11 cellular contexts compared by ENCODE assay signal in the genomic region with DNA sequence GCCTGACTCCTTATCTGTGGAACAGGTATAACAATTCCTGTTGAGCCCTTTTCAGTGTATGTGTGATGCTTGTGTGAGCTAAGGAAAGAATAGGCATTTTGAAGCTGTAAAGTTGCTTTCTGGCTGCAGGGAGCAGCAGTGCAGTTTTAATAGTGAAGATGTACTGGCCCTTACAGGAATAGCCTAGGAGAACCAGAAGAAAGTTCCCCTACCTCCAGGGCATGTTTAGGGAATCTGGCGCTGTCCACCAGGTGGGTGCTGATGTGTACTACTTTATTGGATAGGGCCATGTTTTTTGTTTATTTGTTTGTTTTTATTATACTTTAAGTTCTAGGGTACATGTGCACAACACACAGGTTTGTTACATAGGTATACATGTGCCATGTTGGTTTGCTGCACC. TPM values are rescaled to one million over a fixed set of nuclear protein-coding genes. Genes with fewer than 3 reads are reported as not detected.
DNase-seq lines count a peak whose midpoint lies in the region; ATAC-seq and TF ChIP-seq lines count a peak whose summit lies in the region.
"Had no signal": no experiment of that assay in that cellular context is flagged by ENCODE, and none has a peak within 500 bp of the region (broad histone marks: within the 10 kb centered on the region; RNA-seq: fewer than 3 reads in every experiment).

No MANE protein-coding gene starts in this region.

- H4K20me1 ChIP-seq in H9 (ENCODE audit: control insufficient read depth, insufficient read depth, insufficient read length), result no peaks in the 10 kb centered on the region

- TF ChIP-seq CTCF in H9 (conservative IDR thresholded peaks at IDR 0.05), result peak; percentile 32; the same call in 2 of the 3 replicates
- TF ChIP-seq CTCF in WTC11 (IDR thresholded peaks at IDR 0.05), result no peak
- no peak for TF ChIP-seq CTCF in progenitor cell of endocrine pancreas (IDR thresholded peaks at IDR 0.05; ENCODE audit: unreplicated experiment)

- H2BK12ac ChIP-seq in H9 (ENCODE audit: insufficient read length, low read depth, low read length), result no peak overlapping the region

- H3K4me3 Mint-ChIP-seq in H9 (no peak overlapping the region), WTC11 (no peak overlapping the region), progenitor cell of endocrine pancreas (ENCODE audit: low read depth) (no peak overlapping the region)

- H3T11ph ChIP-seq in H9 (ENCODE audit: low read length), result no peak overlapping the region

- POLR2A ChIA-PET in WTC11 (lab: Charles Lee), result no interaction called here

- no CpG with 5 or more reads among the region's 1 CpG for WGBS in H9 (ENCODE audit: extremely low coverage, insufficient read length, low lambda C conversion rate)

- no peaks in the 10 kb centered on the region for H3K79me1 ChIP-seq in H9 (ENCODE audit: insufficient read depth, low read depth, low read length, poor library complexity, severe bottlenecking)

- H3K23ac ChIP-seq in H9 (ENCODE audit: insufficient read length, low read depth, low read length), result no peak overlapping the region

- no peaks in the 10 kb centered on the region for H3K79me2 ChIP-seq in H9 (ENCODE audit: insufficient read depth, low read length)

- H2BK15ac ChIP-seq in H9 (ENCODE audit: low read depth, low read length), result no peak overlapping the region

- H3K27ac Mint-ChIP-seq in H9, result no peak overlapping the region
- H3K27ac Mint-ChIP-seq in WTC11, result no peak overlapping the region
- no peak overlapping the region for H3K27ac Mint-ChIP-seq in progenitor cell of endocrine pancreas

- H3K4me1 Mint-ChIP-seq in H9, result peaks cover 12% of the 10 kb centered on the region in 2 experiments
- H3K4me1 Mint-ChIP-seq in WTC11, result peaks cover 14% of the 10 kb centered on the region
- no peaks in the 10 kb centered on the region for H3K4me1 Mint-ChIP-seq in progenitor cell of endocrine pancreas (ENCODE audit: low read depth)

- H2BK20ac ChIP-seq in H9 (ENCODE audit: low read depth, low read length, poor library complexity, severe bottlenecking), result no peak overlapping the region

- no peak overlapping the region for H3K56ac ChIP-seq in H9 (ENCODE audit: insufficient read length, low read depth, low read length)

- no peak overlapping the region for H4K91ac ChIP-seq in H9 (ENCODE audit: insufficient read length, low read depth, low read length)

- no peaks in the 10 kb centered on the region for H3K9me3 Mint-ChIP-seq in H9
- H3K9me3 Mint-ChIP-seq in WTC11, result no peaks in the 10 kb centered on the region
- H3K9me3 Mint-ChIP-seq in progenitor cell of endocrine pancreas (ENCODE audit: low read depth), result no peaks in the 10 kb centered on the region

- H2BK5ac ChIP-seq in H9 (ENCODE audit: insufficient read length, low read length), result no peak overlapping the region

- H4K8ac ChIP-seq in H9 (replicated peaks; ENCODE audit: insufficient read length, low read depth, low read length), result no peak overlapping the region

- no peak overlapping the region for H3K4me2 ChIP-seq in H9 (ENCODE audit: insufficient read depth, insufficient read length, low read length)
- H3K4me2 ChIP-seq: PC-9 had no signal

- no peak overlapping the region for H2AK5ac ChIP-seq in H9 (ENCODE audit: insufficient read length, low read length)

- H4K5ac ChIP-seq in H9 (ENCODE audit: insufficient read length, low read depth, low read length), result no peak overlapping the region

- no peaks in the 10 kb centered on the region for H3K27me3 ChIP-seq in H9 (ENCODE audit: insufficient read depth, low read length)

- DNase-seq in ACHN (peak; percentile 39), H9 (no peak), WTC11 (ENCODE audit: low spot score) (peak; percentile 43), iPS-NIHi7 (ENCODE audit: extremely low spot score) (peak; percentile 54), progenitor cell of endocrine pancreas (ENCODE audit: low spot score, unreplicated experiment) (no peak), NCI-H524 treated with DMSO at 0.1 percent for 48 hours (lab: John Stamatoyannopoulos, UW) (no peak), DMS 273 (lab: John Stamatoyannopoulos, UW; ENCODE audit: unreplicated experiment) (no peak)
- DNase-seq: CD4-positive, CD25-positive, alpha-beta regulatory T cell; lower lobe of right lung; PC-9 had no signal

- in situ Hi-C loops in ACHN (cut with HindIII; ENCODE audit: low pct_ligation_motif_present, low pct_unique_long_range_greater_than_20kb, low sequenced_read_pairs), result no loop called here

- H2BK120ac ChIP-seq in H9 (ENCODE audit: low read depth, low read length, poor library complexity, severe bottlenecking), result no peak overlapping the region

- H3K4ac ChIP-seq in H9 (ENCODE audit: low read depth, low read length), result no peak overlapping the region

- H3K9ac ChIP-seq in H9 (ENCODE audit: extremely low read depth, insufficient read length, low read length), result no peak overlapping the region

- H3K23me2 ChIP-seq in H9 (ENCODE audit: insufficient read length, low read depth, low read length, poor library complexity, severe bottlenecking), result no peaks in the 10 kb centered on the region

- no peaks in the 10 kb centered on the region; the same call in 1 of the 2 replicates for H3K4me1 ChIP-seq in H9 (ENCODE audit: insufficient read depth, low read length)

- peak; percentile 67 for ATAC-seq in WTC11
- ATAC-seq in GM19035 (IDR thresholded peaks at IDR 0.05; ENCODE audit: unreplicated experiment), result no peak

- H3K27ac ChIP-seq in H9 (ENCODE audit: insufficient read length, low read depth, low read length), result no peak overlapping the region
- H3K27ac ChIP-seq: lower lobe of right lung, PC-9 had no signal

- no peaks in the 10 kb centered on the region for H3K9me3 ChIP-seq in H9 (ENCODE audit: control insufficient read depth, low read depth, low read length)
- H3K9me3 ChIP-seq: lower lobe of right lung had no signal

- H3K27me3 Mint-ChIP-seq in H9 (ENCODE audit: low read depth) (no peaks in the 10 kb centered on the region; the same call in 1 of the 2 replicates), WTC11 (ENCODE audit: low read depth) (no peaks in the 10 kb centered on the region), progenitor cell of endocrine pancreas (peaks cover 10% of the 10 kb centered on the region)
- H3K27me3 Mint-ChIP-seq: CD4-positive, CD25-positive, alpha-beta regulatory T cell had no signal

- no peak overlapping the region for H2AFZ ChIP-seq in H9 (ENCODE audit: low read length)
- H2AFZ ChIP-seq: PC-9 had no signal

- H3K18ac ChIP-seq in H9 (ENCODE audit: insufficient read length, low read depth, low read length), result no peak overlapping the region

- H3K36me3 Mint-ChIP-seq in H9 (ENCODE audit: insufficient read depth in 1 of 3, low read depth in 3 of 3), result no peaks in the 10 kb centered on the region
- H3K36me3 Mint-ChIP-seq in WTC11, result no peaks in the 10 kb centered on the region
- H3K36me3 Mint-ChIP-seq in progenitor cell of endocrine pancreas (ENCODE audit: insufficient read depth), result no peaks in the 10 kb centered on the region

- no peak overlapping the region for H3K14ac ChIP-seq in H9 (ENCODE audit: insufficient read depth, low read length)

- CTCF ChIA-PET in WTC11 (lab: Charles Lee), result interaction anchor here (0.5 kb wide), 1 partner anchor 129 kb away, joined by 3 read pairs; no protein-coding TSS in a partner anchor

TF ChIP-seq in WTC11, 78 proteins besides CTCF, POLR2A, EP300 and RAD21:
- no peak for TF ChIP-seq ZNF121 (CRISPR knock-in tag; IDR thresholded peaks at IDR 0.05)

RNA-seq across cellular contexts. Expression of a gene that starts 11.5 kb away (rescaled TPM):
- total RNA-seq in H9 (2021) (3.2 and 3.3 TPM in 2 replicates), WTC11 (2021) (5.1 to 8.3 TPM (median 8.1 TPM) in 3 replicates), progenitor cell of endocrine pancreas (7.0 and 8.6 TPM in 2 replicates)

Comparison
In these comparisons a context has a peak if more than half of its experiments do, and no peak if none do; other contexts are left out.
1. DNase-seq: peak in ACHN (single experiment), WTC11 (single experiment) and iPS-NIHi7 (single experiment); none in H9 (single experiment), progenitor cell of endocrine pancreas (single experiment), NCI-H524 treated with DMSO at 0.1 percent for 48 hours (single experiment) and DMS 273 (single experiment).